Comparison of ENCODE assay signal across 17 cellular contexts in the genomic region with DNA sequence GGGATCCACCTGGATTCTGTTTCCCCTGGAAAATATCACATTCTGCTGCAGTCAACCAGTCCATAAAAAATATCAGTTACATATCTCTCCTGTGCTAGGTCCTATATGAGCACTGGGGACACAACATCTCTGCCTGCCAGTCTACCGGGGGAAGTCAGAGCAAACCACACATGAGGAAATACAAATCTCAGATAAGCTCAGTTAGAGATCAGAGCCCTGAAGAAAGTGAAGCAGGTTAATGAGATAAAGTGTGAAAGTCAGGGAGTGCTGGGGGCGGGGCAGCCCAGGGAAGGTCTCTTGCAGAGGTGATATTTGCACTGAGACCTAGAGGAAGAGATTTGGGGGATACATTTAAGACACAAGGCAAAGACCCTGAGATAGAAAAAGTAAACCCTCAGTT.
A peak's percentile ranks its signal among the peaks of the same experiment; 100 is the strongest.
DNase-seq lines count a peak whose midpoint lies in the region; ATAC-seq, FAIRE-seq and TF ChIP-seq lines count a peak whose summit lies in the region.
"Had no signal": no experiment of that assay in that cellular context is flagged by ENCODE, and none has a peak within 500 bp of the region (broad histone marks: within the 10 kb centered on the region; RNA-seq: fewer than 3 reads in every experiment).

No MANE protein-coding gene starts in this region.

- no peak overlapping the region for H3K27ac Mint-ChIP-seq in Calu3 (ENCODE audit: unreplicated experiment)

- intact Hi-C loops in Calu3 (cut with micrococcal nuclease; ENCODE audit: unreplicated experiment) = no loop called here
- intact Hi-C loops in body of pancreas (cut with DNase I) = no loop called here

- H3K4me3 Mint-ChIP-seq in Calu3 (ENCODE audit: low read depth, unreplicated experiment) = no peak overlapping the region
- H3K4me3 Mint-ChIP-seq: neural crest cell had no signal

- no peaks in the 10 kb centered on the region for H3K9me3 ChIP-seq in Loucy (ENCODE audit: insufficient read depth, low read depth, low read length)
- H3K9me3 ChIP-seq in neuronal stem cell (replicated peaks in 1 of 2; ENCODE audit: control insufficient read depth in 2 of 2, insufficient read depth in 1 of 2, low read depth in 1 of 2, low read length in 2 of 2) = no peaks in the 10 kb centered on the region
- no peaks in the 10 kb centered on the region for H3K9me3 ChIP-seq in body of pancreas
- H3K9me3 ChIP-seq: BLaER1, transverse colon had no signal

- no peaks in the 10 kb centered on the region for H3K79me2 ChIP-seq in Loucy (ENCODE audit: insufficient read depth, low read length)

- no peak overlapping the region for H2BK120ac ChIP-seq in neuronal stem cell (ENCODE audit: low read depth, low read length)

- H3K9me2 ChIP-seq in Loucy (replicated peaks; ENCODE audit: low read depth, low read length) = no peaks in the 10 kb centered on the region

- no peak overlapping the region for H2BK12ac ChIP-seq in neuronal stem cell (ENCODE audit: low read length)

- no peak overlapping the region for H3K9ac ChIP-seq in Loucy (ENCODE audit: low read depth, low read length, poor library complexity, severe bottlenecking)
- no peak overlapping the region for H3K9ac ChIP-seq in neuronal stem cell (ENCODE audit: low read depth, low read length, poor library complexity)
- H3K9ac ChIP-seq: BLaER1 had no signal

- H3K27me3 ChIP-seq in Loucy (ENCODE audit: insufficient read depth, low read length, poor library complexity, severe bottlenecking) = peaks cover 42% of the 10 kb centered on the region
- no peaks in the 10 kb centered on the region for H3K27me3 ChIP-seq in neuronal stem cell (ENCODE audit: control insufficient read depth in 3 of 3, insufficient read depth in 3 of 3, low read depth in 1 of 3, low read length in 3 of 3)
- H3K27me3 ChIP-seq in body of pancreas = no peaks in the 10 kb centered on the region
- H3K27me3 ChIP-seq: BLaER1, transverse colon had no signal

- H4K8ac ChIP-seq in neuronal stem cell (ENCODE audit: low read depth, low read length) = no peak overlapping the region

- no peak overlapping the region for H3K23ac ChIP-seq in neuronal stem cell (ENCODE audit: low read depth, low read length, poor library complexity)

- no peaks in the 10 kb centered on the region for H4K20me1 ChIP-seq in Loucy (ENCODE audit: insufficient read depth, low read length, poor library complexity, severe bottlenecking)
- H4K20me1 ChIP-seq: BLaER1 had no signal

- H2BK15ac ChIP-seq in neuronal stem cell (ENCODE audit: low read length) = no peak overlapping the region

- H3K4me1 ChIP-seq in Loucy (ENCODE audit: insufficient read depth, low read length, poor library complexity, severe bottlenecking) (peaks cover 20% of the 10 kb centered on the region), neuronal stem cell (ENCODE audit: control insufficient read depth in 2 of 2, insufficient read depth in 1 of 2, low read depth in 1 of 2, low read length in 2 of 2) (peaks cover 0 to 7% of the 10 kb centered on the region in 2 donors), body of pancreas (no peaks in the 10 kb centered on the region)
- H3K4me1 ChIP-seq: BLaER1, transverse colon had no signal

- no peaks in the 10 kb centered on the region for H3K36me3 Mint-ChIP-seq in Calu3 (ENCODE audit: insufficient read depth, unreplicated experiment)

- no peak overlapping the region for H4K91ac ChIP-seq in neuronal stem cell (ENCODE audit: low read depth, low read length, poor library complexity)

- no peaks in the 10 kb centered on the region for H3K79me1 ChIP-seq in neuronal stem cell (ENCODE audit: low read depth, low read length)

- H3F3A ChIP-seq in Loucy (ENCODE audit: low read depth) = no peaks in the 10 kb centered on the region

- no peaks in the 10 kb centered on the region for H3K27me3 Mint-ChIP-seq in Calu3 (ENCODE audit: unreplicated experiment)

- ATAC-seq in HG02763 (IDR thresholded peaks at IDR 0.05; ENCODE audit: unreplicated experiment) (peak; percentile 63), body of pancreas (no peak)

- peak; percentile 82 for FAIRE-seq in GM19239 (lab: Jason Lieb, UNC)
- FAIRE-seq: kidney had no signal

- H3K27ac ChIP-seq in caudate nucleus (ENCODE audit: low read depth, low read length) (no peak overlapping the region), neuronal stem cell (replicated peaks; ENCODE audit: low read length) (no peak overlapping the region), body of pancreas (no peak overlapping the region)
- H3K27ac ChIP-seq: BLaER1, epithelial cell of prostate, transverse colon had no signal

- peak overlapping the region; percentile 21 for H3K4me2 ChIP-seq in Loucy (ENCODE audit: low read depth, low read length, poor library complexity, severe bottlenecking)
- H3K4me2 ChIP-seq in neuronal stem cell (ENCODE audit: insufficient read depth, low read length, poor library complexity, severe bottlenecking) = no peak overlapping the region
- H3K4me2 ChIP-seq: BLaER1 had no signal

- no peak overlapping the region for H3K4ac ChIP-seq in neuronal stem cell (ENCODE audit: low read length)

- H3K9me3 Mint-ChIP-seq in Calu3 (ENCODE audit: low read depth, unreplicated experiment) = no peaks in the 10 kb centered on the region
- H3K9me3 Mint-ChIP-seq: neural crest cell had no signal

- CTCF ChIA-PET in Calu3 (lab: Charles Lee) = no interaction called here

- H2AFZ ChIP-seq in Loucy (ENCODE audit: low read length) (no peak overlapping the region), neuronal stem cell (ENCODE audit: low read length) (no peak overlapping the region)

- no TSS peak for BruUV-seq in Calu3 (replicated peaks; lab: Mats Ljungman, UMichigan)

- WGBS in neuronal stem cell (ENCODE audit: extremely low coverage in 2 of 2, insufficient read length in 2 of 2, insufficient replicate concordance in 1 of 2), 2 donors = no CpG with 5 or more reads among the region's 2 CpGs
- 31 to 47% methylated on average over 2 of the region's 2 CpGs for WGBS in body of pancreas, 2 donors

- TF ChIP-seq POLR2A in body of pancreas (IDR thresholded peaks at IDR 0.05) = no peak

- no peak overlapping the region for H3K18ac ChIP-seq in neuronal stem cell (ENCODE audit: low read length)

- DNase-seq in Calu3 = peak; percentile 4
- no peak for DNase-seq in GM19239 (ENCODE audit: insufficient read length, low spot score)
- DNase-seq in caudate nucleus (lab: John Stamatoyannopoulos, UW) = no peak
- no peak for DNase-seq in neuronal stem cell (ENCODE audit: low spot score)
- DNase-seq in COLO668 (lab: John Stamatoyannopoulos, UW; ENCODE audit: unreplicated experiment) = no peak
- DNase-seq in body of pancreas = no peak
- DNase-seq: activated CD4-positive, alpha-beta T cell treated with anti-CD3 and anti-CD28 coated beads, Interleukin-2, amount 50 U/mL, for 4 hours; amygdala; kidney; NCI-H2171; SHP77 treated with DMSO at 0.1 percent for 48 hours; transverse colon had no signal

- H3K36me3 ChIP-seq in Loucy (ENCODE audit: insufficient read depth, low read length) = no peaks in the 10 kb centered on the region
- no peaks in the 10 kb centered on the region for H3K36me3 ChIP-seq in neuronal stem cell (replicated peaks in 1 of 2; ENCODE audit: control insufficient read depth in 2 of 2, insufficient read depth in 2 of 2, low read length in 2 of 2)
- no peaks in the 10 kb centered on the region for H3K36me3 ChIP-seq in body of pancreas (replicated peaks in 1 of 2; ENCODE audit: insufficient read depth in 1 of 2, low read depth in 2 of 2)
- H3K36me3 ChIP-seq: BLaER1, transverse colon had no signal

- no peak overlapping the region for H2AK5ac ChIP-seq in neuronal stem cell (ENCODE audit: low read depth, low read length)

- no peak overlapping the region for H3K4me3 ChIP-seq in Loucy (ENCODE audit: low read length, poor library complexity, severe bottlenecking)
- H3K4me3 ChIP-seq in neuronal stem cell (ENCODE audit: low read length in 2 of 2) = no peak overlapping the region
- H3K4me3 ChIP-seq in body of pancreas = no peak overlapping the region
- H3K4me3 ChIP-seq: BLaER1, transverse colon had no signal

- H2BK5ac ChIP-seq in neuronal stem cell (ENCODE audit: low read length) = no peak overlapping the region

- no peak for TF ChIP-seq CTCF in Calu3 (IDR thresholded peaks at IDR 0.05; ENCODE audit: unreplicated experiment)
- no peak for TF ChIP-seq CTCF in Loucy (conservative IDR thresholded peaks at IDR 0.05; ENCODE audit: low read length)
- no peak for TF ChIP-seq CTCF in body of pancreas (IDR thresholded peaks at IDR 0.05)

- no peak overlapping the region for H3K14ac ChIP-seq in neuronal stem cell (ENCODE audit: low read length)

- peaks cover 15% of the 10 kb centered on the region for H3K4me1 Mint-ChIP-seq in Calu3 (ENCODE audit: low read depth, unreplicated experiment)
- H3K4me1 Mint-ChIP-seq: neural crest cell had no signal
